In genomic region chr7:43123457-43123856, GRCh38 we compare ENCODE assay signal across 25 cellular contexts. TPM values are rescaled to one million over a fixed set of nuclear protein-coding genes. Genes with fewer than 3 reads are reported as not detected.
"Had no signal": no experiment of that assay in that cellular context is flagged by ENCODE, and none has a peak within 500 bp of the region (broad histone marks: within the 10 kb centered on the region; RNA-seq: fewer than 3 reads in every experiment).

No MANE protein-coding gene starts in this region.

- DNase-seq: islet precursor cell; left ventricle myocardium inferior; midbrain; mucosa of descending colon; naive thymus-derived CD4-positive, alpha-beta T cell; ovary; retina; right cardiac atrium; small intestine; spleen; stimulated activated CD4-positive, alpha-beta T cell treated with anti-CD3 and anti-CD28 coated beads, Interleukin-4, amount 100 ng/mL, for 24 hours; stimulated activated naive CD4-positive, alpha-beta T cell treated with Interleukin-2 at 50 U/mL for 16 hours; stimulated activated naive CD8-positive, alpha-beta T cell treated with anti-CD3 and anti-CD28 coated beads, Interleukin-15, amount 100 ng/mL, for 72 hours; substantia nigra; testis; thyroid gland; transverse colon; upper lobe of left lung had no signal

- H3K27me3 ChIP-seq: ovary, testis, thyroid gland, upper lobe of left lung, vagina had no signal

- H3K4me1 ChIP-seq: left ventricle myocardium inferior, spleen, testis, thyroid gland, transverse colon, upper lobe of left lung, vagina had no signal

- H3K4me3 Mint-ChIP-seq: naive thymus-derived CD4-positive, alpha-beta T cell; natural killer cell treated with Interleukin-12 subunit alpha and Interleukin-12 subunit beta and Interleukin-15 and Interleukin-18, amount 100 ng/mL, for 72 hours; stimulated activated memory B cell treated with anti-CD40 and anti-IgM and Interleukin-4, amounts not matched to agents 10 μg/mL and 1 μg/mL and 100 μg/mL, for 72 hours; stimulated activated naive CD8-positive, alpha-beta T cell treated with anti-CD3 and anti-CD28 coated beads, Interleukin-15, amount 100 ng/mL, for 72 hours had no signal

- H3K4me3 ChIP-seq: left ventricle myocardium inferior, lung, mucosa of descending colon, ovary, spleen, testis, thyroid gland, transverse colon, upper lobe of left lung, vagina had no signal

- H3K27ac Mint-ChIP-seq: naive thymus-derived CD4-positive, alpha-beta T cell; natural killer cell treated with Interleukin-12 subunit alpha and Interleukin-12 subunit beta and Interleukin-15 and Interleukin-18, amount 100 ng/mL, for 72 hours; progenitor cell of endocrine pancreas; stimulated activated memory B cell treated with anti-CD40 and anti-IgM and Interleukin-4, amounts not matched to agents 10 μg/mL and 1 μg/mL and 100 μg/mL, for 72 hours; stimulated activated naive CD8-positive, alpha-beta T cell treated with anti-CD3 and anti-CD28 coated beads, Interleukin-15, amount 100 ng/mL, for 72 hours had no signal

- H3K27ac ChIP-seq: left ventricle myocardium inferior, ovary, spleen, testis, thyroid gland, transverse colon, upper lobe of left lung, vagina had no signal

- H3K36me3 ChIP-seq: left ventricle myocardium inferior, ovary, spleen, thyroid gland, transverse colon, upper lobe of left lung, vagina had no signal

- H3K9me3 ChIP-seq: left ventricle myocardium inferior, mucosa of descending colon, ovary, spleen, testis, thyroid gland, transverse colon, upper lobe of left lung, vagina had no signal

- H3K9me3 Mint-ChIP-seq: naive thymus-derived CD4-positive, alpha-beta T cell; natural killer cell treated with Interleukin-12 subunit alpha and Interleukin-12 subunit beta and Interleukin-15 and Interleukin-18, amount 100 ng/mL, for 72 hours; stimulated activated memory B cell treated with anti-CD40 and anti-IgM and Interleukin-4, amounts not matched to agents 10 μg/mL and 1 μg/mL and 100 μg/mL, for 72 hours; stimulated activated naive CD8-positive, alpha-beta T cell treated with anti-CD3 and anti-CD28 coated beads, Interleukin-15, amount 100 ng/mL, for 72 hours had no signal

- H3K27me3 Mint-ChIP-seq: stimulated activated memory B cell treated with anti-CD40 and anti-IgM and Interleukin-4, amounts not matched to agents 10 μg/mL and 1 μg/mL and 100 μg/mL, for 72 hours had no signal

- H3K36me3 Mint-ChIP-seq: naive thymus-derived CD4-positive, alpha-beta T cell; natural killer cell treated with Interleukin-12 subunit alpha and Interleukin-12 subunit beta and Interleukin-15 and Interleukin-18, amount 100 ng/mL, for 72 hours; stimulated activated memory B cell treated with anti-CD40 and anti-IgM and Interleukin-4, amounts not matched to agents 10 μg/mL and 1 μg/mL and 100 μg/mL, for 72 hours had no signal

- H3K4me1 Mint-ChIP-seq: naive thymus-derived CD4-positive, alpha-beta T cell; stimulated activated memory B cell treated with anti-CD40 and anti-IgM and Interleukin-4, amounts not matched to agents 10 μg/mL and 1 μg/mL and 100 μg/mL, for 72 hours; stimulated activated naive CD8-positive, alpha-beta T cell treated with anti-CD3 and anti-CD28 coated beads, Interleukin-15, amount 100 ng/mL, for 72 hours had no signal

RNA-seq across cellular contexts. Expression of gene HECW1, which starts 11.0 kb away (rescaled TPM):
- total RNA-seq: left ventricle myocardium inferior; myocyte; naive thymus-derived CD4-positive, alpha-beta T cell; natural killer cell treated with Interleukin-12 subunit alpha and Interleukin-12 subunit beta and Interleukin-15 and Interleukin-18, amount 100 ng/mL, for 72 hours; pulmonary artery endothelial cell; right cardiac atrium had no signal
- polyA plus RNA-seq: naive thymus-derived CD4-positive, alpha-beta T cell had no signal
